In genomic region chr5:116600876-116601275, GRCh38 we compare ENCODE assay signal across 19 cellular contexts. TPM values are rescaled to one million over a fixed set of nuclear protein-coding genes. Genes with fewer than 3 reads are reported as not detected.
DNase-seq lines count a peak whose midpoint lies in the region; FAIRE-seq and TF ChIP-seq lines count a peak whose summit lies in the region.
"Had no signal": no experiment of that assay in that cellular context is flagged by ENCODE, and none has a peak within 500 bp of the region (broad histone marks: within the 10 kb centered on the region; RNA-seq: fewer than 3 reads in every experiment).

No MANE protein-coding gene starts in this region.

- H3K9me3 ChIP-seq in right atrium auricular region: no peaks in the 10 kb centered on the region
- H3K9me3 ChIP-seq: sigmoid colon had no signal

- intact Hi-C loops in lower leg skin (cut with DNase I; ENCODE audit: low total_unique reads): no loop called here

- no peaks in the 10 kb centered on the region for H3K9me3 Mint-ChIP-seq in endothelial cell (ENCODE audit: unreplicated experiment)
- H3K9me3 Mint-ChIP-seq: activated naive CD4-positive, alpha-beta T cell treated with anti-CD3 and anti-CD28 coated beads, Interleukin-2, amount 50 U/mL, for 24 hours; activated T-cell treated with anti-CD3 and anti-CD28 coated beads, Interleukin-2, amount 50 U/mL, for 24 hours had no signal

- H3K36me3 Mint-ChIP-seq in endothelial cell (ENCODE audit: low read depth, unreplicated experiment): no peaks in the 10 kb centered on the region
- H3K36me3 Mint-ChIP-seq: activated naive CD4-positive, alpha-beta T cell treated with anti-CD3 and anti-CD28 coated beads, Interleukin-2, amount 50 U/mL, for 24 hours had no signal

- no peak overlapping the region for H3K4me3 ChIP-seq in astrocyte of the spinal cord (ENCODE audit: low read depth, low read length)
- H3K4me3 ChIP-seq in right atrium auricular region: no peak overlapping the region
- no peak overlapping the region for H3K4me3 ChIP-seq in lower leg skin (ENCODE audit: low read depth, poor library complexity, severe bottlenecking)
- H3K4me3 ChIP-seq: K562, sigmoid colon had no signal

- H3K27ac ChIP-seq in right atrium auricular region: no peak overlapping the region

- no peak for TF ChIP-seq POLR2A in lower leg skin (IDR thresholded peaks at IDR 0.05)

- no peak overlapping the region for H3K27ac Mint-ChIP-seq in endothelial cell (ENCODE audit: unreplicated experiment)
- H3K27ac Mint-ChIP-seq: activated naive CD4-positive, alpha-beta T cell treated with anti-CD3 and anti-CD28 coated beads, Interleukin-2, amount 50 U/mL, for 24 hours; activated T-cell treated with anti-CD3 and anti-CD28 coated beads, Interleukin-2, amount 50 U/mL, for 24 hours had no signal

- no peak overlapping the region for H3K4me3 Mint-ChIP-seq in endothelial cell (ENCODE audit: unreplicated experiment)
- H3K4me3 Mint-ChIP-seq: activated naive CD4-positive, alpha-beta T cell treated with anti-CD3 and anti-CD28 coated beads, Interleukin-2, amount 50 U/mL, for 24 hours; activated T-cell treated with anti-CD3 and anti-CD28 coated beads, Interleukin-2, amount 50 U/mL, for 24 hours had no signal

- WGBS in lower leg skin, 2 donors: 58 to 67% methylated on average over 3 of the region's 3 CpGs

- H3K27me3 Mint-ChIP-seq in endothelial cell (ENCODE audit: unreplicated experiment): no peaks in the 10 kb centered on the region

- no peak for FAIRE-seq in GM19239 (lab: Jason Lieb, UNC)
- FAIRE-seq: K562 had no signal

- H3K36me3 ChIP-seq in right atrium auricular region: no peaks in the 10 kb centered on the region
- H3K36me3 ChIP-seq: sigmoid colon had no signal

- peaks cover 28% of the 10 kb centered on the region for H3K4me1 Mint-ChIP-seq in endothelial cell (ENCODE audit: unreplicated experiment)
- H3K4me1 Mint-ChIP-seq: activated naive CD4-positive, alpha-beta T cell treated with anti-CD3 and anti-CD28 coated beads, Interleukin-2, amount 50 U/mL, for 24 hours had no signal

- no peaks in the 10 kb centered on the region for H3K27me3 ChIP-seq in right atrium auricular region
- H3K27me3 ChIP-seq: sigmoid colon had no signal

- DNase-seq in EH (ENCODE audit: low read depth): peak; percentile 23
- peak; percentile 65 for DNase-seq in astrocyte of the spinal cord (ENCODE audit: low read depth, low spot score)
- peak; percentile 52 for DNase-seq in foreskin melanocyte
- DNase-seq in renal cortical epithelial cell (ENCODE audit: low read depth): peak; percentile 85
- DNase-seq in endothelial cell (ENCODE audit: low spot score): no peak
- DNase-seq in right atrium auricular region (ENCODE audit: low spot score): no peak
- no peak for DNase-seq in GM19239 (ENCODE audit: insufficient read length, low spot score)
- DNase-seq in lower leg skin (ENCODE audit: low spot score in 2 of 2): no peak
- DNase-seq: activated CD4-positive, alpha-beta T cell treated with anti-CD3 and anti-CD28 coated beads, Interleukin-2, amount 50 U/mL, for 48 hours; activated T-cell treated with anti-CD3 and anti-CD28 coated beads, Interleukin-2, amount 50 U/mL, for 24 hours; caudate nucleus; effector CD8-positive, alpha-beta T cell; islet precursor cell; NCI-H1092 treated with DMSO at 0.1 percent for 48 hours; nucleus accumbens; sigmoid colon; stimulated activated CD4-positive, alpha-beta T cell treated with anti-CD3 and anti-CD28 coated beads, Interleukin-4, amount 100 ng/mL, for 1 hour had no signal

- TF ChIP-seq CTCF in astrocyte of the spinal cord (IDR thresholded peaks at IDR 0.05; ENCODE audit: low read depth, low read length) (no peak), endothelial cell (IDR thresholded peaks at IDR 0.05; ENCODE audit: unreplicated experiment) (no peak), right atrium auricular region (IDR thresholded peaks at IDR 0.05) (no peak), lower leg skin (IDR thresholded peaks at IDR 0.05) (no peak)

- in situ Hi-C loops in astrocyte of the spinal cord (cut with HindIII; ENCODE audit: low sequenced_read_pairs): no loop called here

- peaks cover 0 to 8% of the 10 kb centered on the region in 2 donors for H3K4me1 ChIP-seq in right atrium auricular region

RNA-seq across cellular contexts. Expression of gene SEMA6A, which starts 26.3 kb away (rescaled TPM):
- total RNA-seq in renal cortical epithelial cell (1.0 and 6.9 TPM in 2 replicates), endothelial cell (ENCODE audit: unreplicated experiment) (180 TPM), right atrium auricular region (1 to 10 TPM; 3.9 to 4.4 TPM), lower leg skin (10 to 100 TPM in 2 of 4 donors, 1 to 10 TPM in 2; 7.0 to 21.8 (median 10.1) TPM)

Comparison
In these comparisons a context has a peak if more than half of its experiments do, and no peak if none do; other contexts are left out.
1. DNase-seq: peak in EH (single experiment), astrocyte of the spinal cord (single experiment), foreskin melanocyte (single experiment) and renal cortical epithelial cell (single experiment); none in endothelial cell (single experiment), right atrium auricular region (single experiment), GM19239 (single experiment) and lower leg skin (0 of 2).